In the genomic region with DNA sequence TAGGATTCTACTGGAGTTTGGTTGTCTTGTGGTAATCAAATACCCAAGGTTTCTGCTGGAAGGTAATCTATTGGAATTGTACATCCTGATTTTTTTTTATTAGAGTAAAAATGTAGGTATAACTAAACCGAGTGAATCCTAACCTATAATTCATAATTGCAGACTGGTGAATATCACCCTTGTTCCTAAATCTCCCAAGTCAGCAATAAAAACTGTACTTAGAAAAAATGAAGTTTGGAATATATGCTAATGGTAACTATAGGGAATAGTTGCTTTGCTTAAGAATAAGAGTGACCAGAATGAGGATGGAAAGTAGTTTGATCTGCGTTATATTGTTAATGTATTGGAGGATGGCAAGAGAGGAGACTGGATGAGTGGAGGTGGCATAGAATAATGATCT, we compare ENCODE assay signal across 32 cellular contexts. TPM values are rescaled to one million over a fixed set of nuclear protein-coding genes. Genes with fewer than 3 reads are reported as not detected.
"Had no signal": no experiment of that assay in that cellular context is flagged by ENCODE, and none has a peak within 500 bp of the region (broad histone marks: within the 10 kb centered on the region; RNA-seq: fewer than 3 reads in every experiment).

No MANE protein-coding gene starts in this region.

- ATAC-seq: esophagus mucosa, gastrocnemius medialis, heart right ventricle, left cardiac atrium, left lung, left ventricle myocardium superior, lower lobe of right lung, mucosa of descending colon had no signal

- H3K27ac Mint-ChIP-seq: mesothelial cell of epicardium had no signal

- H3K36me3 ChIP-seq: esophagus squamous epithelium, gastrocnemius medialis, heart right ventricle, left lung, lower lobe of right lung had no signal

- DNase-seq: dermis blood vessel endothelial cell; dorsolateral prefrontal cortex; effector CD4-positive, alpha-beta T cell; effector memory CD4-positive, alpha-beta T cell; erythroblast; esophagus squamous epithelium; foreskin fibroblast; foreskin melanocyte; gastrocnemius medialis; glutamatergic neuron; head of caudate nucleus; heart right ventricle; hippocampal formation; left cardiac atrium; left lung; left ventricle myocardium superior; lower lobe of right lung; mesenchymal stem cell; mucosa of descending colon; naive B cell had no signal

- H3K9me3 ChIP-seq: esophagus squamous epithelium, gastrocnemius medialis, left lung, lower lobe of right lung, mucosa of descending colon had no signal

- FAIRE-seq: colon, islet of Langerhans, keratinocyte had no signal

- H3K4me3 Mint-ChIP-seq: mesothelial cell of epicardium, naive B cell had no signal

- H3K36me3 Mint-ChIP-seq: mesothelial cell of epicardium, naive B cell had no signal

- H3K27me3 ChIP-seq: dorsolateral prefrontal cortex, gastrocnemius medialis, heart right ventricle, left lung had no signal

- H3K27ac ChIP-seq: coronary artery, dorsolateral prefrontal cortex, epithelial cell of prostate, esophagus squamous epithelium, gastrocnemius medialis, heart right ventricle, left lung, lower lobe of right lung had no signal

- H3K4me1 Mint-ChIP-seq: naive B cell had no signal

- H3K9me3 Mint-ChIP-seq: mesothelial cell of epicardium had no signal

- H3K4me3 ChIP-seq: coronary artery, dorsolateral prefrontal cortex, esophagus squamous epithelium, gastrocnemius medialis, heart right ventricle, left lung, lower lobe of right lung, mucosa of descending colon had no signal

- H3K4me1 ChIP-seq: esophagus squamous epithelium, gastrocnemius medialis, heart right ventricle, left lung, lower lobe of right lung had no signal

RNA-seq across cellular contexts. Expression of gene GJD4, which starts 47.7 kb away (rescaled TPM):
- total RNA-seq: dermis blood vessel endothelial cell, esophagus mucosa, esophagus squamous epithelium, gastrocnemius medialis, glomerular endothelial cell, heart right ventricle, kidney epithelial cell, left cardiac atrium, left lung, left ventricle myocardium superior, lower leg skin, lower lobe of right lung, lung microvascular endothelial cell, mesenteric fat pad, mesothelial cell of epicardium, mucosa of descending colon had no signal
- polyA plus RNA-seq: keratinocyte had no signal
